ENCODE assay signal across 11 cellular contexts in genomic region chr1:21331752-21332480, GRCh38. TPM values are rescaled to one million over a fixed set of nuclear protein-coding genes. Genes with fewer than 3 reads are reported as not detected.
DNase-seq lines count a peak whose midpoint lies in the region; ATAC-seq, FAIRE-seq and TF ChIP-seq lines count a peak whose summit lies in the region.
"Had no signal": no experiment of that assay in that cellular context is flagged by ENCODE, and none has a peak within 500 bp of the region (broad histone marks: within the 10 kb centered on the region; RNA-seq: fewer than 3 reads in every experiment).

No MANE protein-coding gene starts in this region.

- peaks cover 89% of the 10 kb centered on the region for H3K4me1 Mint-ChIP-seq in activated T-cell treated with anti-CD3 and anti-CD28 coated beads, Interleukin-2, amount 50 U/mL, for 24 hours (ENCODE audit: low read depth)
- peaks cover 82% of the 10 kb centered on the region for H3K4me1 Mint-ChIP-seq in activated T-cell treated with anti-CD3 and anti-CD28 coated beads, Interleukin-2, amount 50 U/mL, for 4 hours (ENCODE audit: low read depth)

- no peak overlapping the region for H3K4me2 ChIP-seq in HepG2 (ENCODE audit: low read depth, low read length)

- H3K4me3 Mint-ChIP-seq in activated T-cell treated with anti-CD3 and anti-CD28 coated beads, Interleukin-2, amount 50 U/mL, for 24 hours = peak overlapping the region; percentile 16
- no peak overlapping the region for H3K4me3 Mint-ChIP-seq in activated T-cell treated with anti-CD3 and anti-CD28 coated beads, Interleukin-2, amount 50 U/mL, for 4 hours

- no peaks in the 10 kb centered on the region for H4K20me1 ChIP-seq in HepG2 (ENCODE audit: insufficient read depth, low read length)

- H3K27ac Mint-ChIP-seq in activated T-cell treated with anti-CD3 and anti-CD28 coated beads, Interleukin-2, amount 50 U/mL, for 24 hours = peak overlapping the region; percentile 89

- intact Hi-C loops in HepG2 (cut with micrococcal nuclease; ENCODE audit: unreplicated experiment) = no loop called here
- intact Hi-C loops in thyroid gland (cut with DNase I) = no loop called here

- H3K27ac ChIP-seq in VCaP = peak overlapping the region; percentile 72
- no peak overlapping the region for H3K27ac ChIP-seq in HepG2 (ENCODE audit: extremely low read length, insufficient read depth, low read length)
- peak overlapping the region; percentile 24 to 49 (median 39) for H3K27ac ChIP-seq in thyroid gland

- WGBS in HepG2 (ENCODE audit: low lambda C conversion rate) = 80% methylated on average over 6 of the region's 9 CpGs
- WGBS in thyroid gland, 2 donors = 40 to 47% methylated on average over 8 of the region's 9 CpGs

- H3K36me3 ChIP-seq in HepG2 (replicated peaks in 1 of 2; ENCODE audit: control insufficient read depth in 1 of 2, insufficient read depth in 2 of 2, low read length in 2 of 2) (no peaks in the 10 kb centered on the region), thyroid gland (no peaks in the 10 kb centered on the region)

- H3K27me3 ChIP-seq in HepG2 (ENCODE audit: control insufficient read depth in 1 of 2, insufficient read depth in 2 of 2, low read length in 2 of 2) = no peaks in the 10 kb centered on the region
- no peaks in the 10 kb centered on the region for H3K27me3 ChIP-seq in thyroid gland

- no peak for TF ChIP-seq EP300 in HepG2 (IDR thresholded peaks at IDR 0.05; ENCODE audit: low read depth in 2 of 2, low read length in 2 of 2)
- TF ChIP-seq EP300 in HepG2 (CRISPR knock-in tag; IDR thresholded peaks at IDR 0.05; ENCODE audit: borderline replicate concordance) = no peak

- TF ChIP-seq CTCF in VCaP (conservative IDR thresholded peaks at IDR 0.05) (no peak), HepG2 (CRISPR knock-in tag; IDR thresholded peaks at IDR 0.05) (no peak), thyroid gland (IDR thresholded peaks at IDR 0.05) (no peak)

- ATAC-seq in activated T-cell treated with anti-CD3 and anti-CD28 coated beads, Interleukin-2, amount 50 U/mL, for 4 hours = no peak
- ATAC-seq in HepG2 = no peak
- ATAC-seq in GM21360 (IDR thresholded peaks at IDR 0.05; ENCODE audit: unreplicated experiment) = no peak
- no peak for ATAC-seq in GM21528 (IDR thresholded peaks at IDR 0.05; ENCODE audit: low FRiP score, unreplicated experiment)

- 0 out of 2 replicates have a peak overlapping the region, but pooled peaks have one; percentile 17 for H3K9ac ChIP-seq in HepG2 (ENCODE audit: insufficient read depth, low read depth, low read length)

- no peak for TF ChIP-seq RAD21 in HepG2 (CRISPR knock-in tag; IDR thresholded peaks at IDR 0.05)

- FAIRE-seq in HepG2 (lab: Jason Lieb, UNC) = no peak

- no peak for DNase-seq in activated T-cell treated with anti-CD3 and anti-CD28 coated beads, Interleukin-2, amount 50 U/mL, for 24 hours
- DNase-seq in activated T-cell treated with anti-CD3 and anti-CD28 coated beads, Interleukin-2, amount 50 U/mL, for 4 hours = no peak
- DNase-seq in HepG2 (ENCODE audit: low spot score) (no peak), thyroid gland (no peak), NCI-H1105 treated with DMSO at 0.1 percent for 48 hours (lab: John Stamatoyannopoulos, UW) (no peak)
- DNase-seq: activated naive CD4-positive, alpha-beta T cell; occipital lobe; RPMI8226 had no signal

- no peaks in the 10 kb centered on the region for H3K9me3 Mint-ChIP-seq in activated T-cell treated with anti-CD3 and anti-CD28 coated beads, Interleukin-2, amount 50 U/mL, for 24 hours
- no peaks in the 10 kb centered on the region for H3K9me3 Mint-ChIP-seq in activated T-cell treated with anti-CD3 and anti-CD28 coated beads, Interleukin-2, amount 50 U/mL, for 4 hours

- in situ Hi-C loops in HepG2 (cut with HindIII; ENCODE audit: extremely low pct_ligation_motif_present, low pct_unique_long_range_greater_than_20kb) = no loop called here

- peaks cover 18% of the 10 kb centered on the region for H3K79me2 ChIP-seq in HepG2 (ENCODE audit: insufficient read depth, low read length)

- POLR2A ChIA-PET in HepG2 (lab: Yijun Ruan, JAX) = interaction anchor here (1.0 to 4.3 kb wide), 3 partner anchors 8 to 80 kb away, joined by 3 to 28 read pairs (median 9); no protein-coding TSS in a partner anchor

- H3K4me3 ChIP-seq in HepG2 (replicated peaks in 1 of 3; ENCODE audit: insufficient read depth in 1 of 3, low read depth in 2 of 3, low read length in 3 of 3) (no peak overlapping the region), thyroid gland (replicated peaks in 1 of 3) (no peak overlapping the region)

- H2AFZ ChIP-seq in HepG2 (ENCODE audit: low read length) = no peak overlapping the region

- H3K4me1 ChIP-seq in HepG2 (ENCODE audit: insufficient read depth, low read length) (peaks cover 94% of the 10 kb centered on the region), thyroid gland (peaks cover 60 to 82% of the 10 kb centered on the region in 2 donors)

- TF ChIP-seq POLR2A in HepG2 (IDR thresholded peaks at IDR 0.05; ENCODE audit: insufficient read depth in 1 of 2, low read depth in 2 of 2, low read length in 2 of 2) (no peak), thyroid gland (IDR thresholded peaks at IDR 0.05) (no peak)

- H3K27me3 Mint-ChIP-seq in activated T-cell treated with anti-CD3 and anti-CD28 coated beads, Interleukin-2, amount 50 U/mL, for 24 hours = no peaks in the 10 kb centered on the region
- H3K27me3 Mint-ChIP-seq in activated T-cell treated with anti-CD3 and anti-CD28 coated beads, Interleukin-2, amount 50 U/mL, for 4 hours (ENCODE audit: low read depth) = no peaks in the 10 kb centered on the region

- no TSS peak for BruUV-seq in HepG2 (replicated peaks; lab: Mats Ljungman, UMichigan)

- no peaks in the 10 kb centered on the region for H3K9me3 ChIP-seq in HepG2 (ENCODE audit: low read length)
- no peaks in the 10 kb centered on the region for H3K9me3 ChIP-seq in thyroid gland

- H3K36me3 Mint-ChIP-seq in activated T-cell treated with anti-CD3 and anti-CD28 coated beads, Interleukin-2, amount 50 U/mL, for 24 hours (ENCODE audit: low read depth) = peaks cover 65% of the 10 kb centered on the region
- peaks cover 6% of the 10 kb centered on the region for H3K36me3 Mint-ChIP-seq in activated T-cell treated with anti-CD3 and anti-CD28 coated beads, Interleukin-2, amount 50 U/mL, for 4 hours (ENCODE audit: insufficient read depth)

- CTCF ChIA-PET in HepG2 (lab: Yijun Ruan, JAX; ENCODE audit: low intra/inter-chr PET ratio, low total read pairs) = interaction anchor here (0.6 kb wide), 1 partner anchor 77 kb away, joined by 3 read pairs; no protein-coding TSS in a partner anchor

TF ChIP-seq in HepG2, 621 proteins besides CTCF, POLR2A, EP300 and RAD21 (continues in another document):
- no peak for TF ChIP-seq FOXO4 (CRISPR knock-in tag; conservative IDR thresholded peaks at IDR 0.05)
- TF ChIP-seq, protein P1, sequence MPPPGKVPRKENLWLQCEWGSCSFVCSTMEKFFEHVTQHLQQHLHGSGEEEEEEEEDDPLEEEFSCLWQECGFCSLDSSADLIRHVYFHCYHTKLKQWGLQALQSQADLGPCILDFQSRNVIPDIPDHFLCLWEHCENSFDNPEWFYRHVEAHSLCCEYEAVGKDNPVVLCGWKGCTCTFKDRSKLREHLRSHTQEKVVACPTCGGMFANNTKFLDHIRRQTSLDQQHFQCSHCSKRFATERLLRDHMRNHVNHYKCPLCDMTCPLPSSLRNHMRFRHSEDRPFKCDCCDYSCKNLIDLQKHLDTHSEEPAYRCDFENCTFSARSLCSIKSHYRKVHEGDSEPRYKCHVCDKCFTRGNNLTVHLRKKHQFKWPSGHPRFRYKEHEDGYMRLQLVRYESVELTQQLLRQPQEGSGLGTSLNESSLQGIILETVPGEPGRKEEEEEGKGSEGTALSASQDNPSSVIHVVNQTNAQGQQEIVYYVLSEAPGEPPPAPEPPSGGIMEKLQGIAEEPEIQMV (CRISPR knock-in tag; IDR thresholded peaks at IDR 0.05; ENCODE audit: low read depth) = no peak
- TF ChIP-seq PAX8 (CRISPR knock-in tag; IDR thresholded peaks at IDR 0.05; ENCODE audit: borderline replicate concordance) = no peak
- TF ChIP-seq ZNF572 (CRISPR knock-in tag; IDR thresholded peaks at IDR 0.05) = no peak
- TF ChIP-seq FOXK2 (IDR thresholded peaks at IDR 0.05) = no peak

RNA-seq across cellular contexts. Expression of gene ECE1, which starts 41.7 kb away (rescaled TPM):
- total RNA-seq in activated T-cell treated with anti-CD3 and anti-CD28 coated beads, Interleukin-2, amount 50 U/mL, for 4 hours = 100 to 1,000 TPM; 121 to 168 (median 149) TPM
- 11.1 and 21.2 TPM in 2 replicates for total RNA-seq in HepG2 (2016; rRNA removed; fragmentation: Illumina TruSeq; extraction: Trizol)
- 3.1 and 4.6 TPM in 2 replicates for total RNA-seq in HepG2 (2016; cell fraction: cytosol; rRNA removed; fragmentation: Illumina TruSeq; extraction: Trizol; ENCODE audit: low read depth)
- total RNA-seq in HepG2 (2016; cell fraction: insoluble cytoplasmic fraction; rRNA removed; fragmentation: Illumina TruSeq; extraction: Trizol) = 8.0 and 21.1 TPM in 2 replicates
- total RNA-seq in HepG2 (2016; cell fraction: membrane; rRNA removed; fragmentation: Illumina TruSeq; extraction: Trizol) = 5.2 and 6.6 TPM in 2 replicates
- total RNA-seq in HepG2 (2016; cell fraction: nucleus; rRNA removed; fragmentation: Illumina TruSeq; extraction: Trizol) = 18.9 and 25.8 TPM in 2 replicates
- polyA plus RNA-seq in HepG2 (2011; rRNA removed) = 13.5 and 17.0 TPM in 2 replicates
- polyA plus RNA-seq in HepG2 (2011; cell fraction: cytosol; rRNA removed) = 7.9 and 8.8 TPM in 2 replicates
- polyA plus RNA-seq in HepG2 (2011; cell fraction: nucleus; rRNA removed) = 20.3 and 20.8 TPM in 2 replicates
- 23.5 and 24.3 TPM in 2 replicates for polyA plus RNA-seq in HepG2 (2012)
- polyA plus RNA-seq in HepG2 (2016; cell fraction: cytosol; fragmentation: Illumina TruSeq; extraction: Trizol; ENCODE audit: low read depth) = 1.8 TPM in 2 replicates
- 8.3 and 10.9 TPM in 2 replicates for polyA plus RNA-seq in HepG2 (2016; cell fraction: insoluble cytoplasmic fraction; fragmentation: Illumina TruSeq; extraction: Trizol; ENCODE audit: low read depth)
- polyA plus RNA-seq in HepG2 (2016; cell fraction: membrane; fragmentation: Illumina TruSeq; extraction: Trizol; ENCODE audit: low read depth) = 2.8 and 3.4 TPM in 2 replicates
- 36.4 and 38.3 TPM in 2 replicates for polyA plus RNA-seq in HepG2 (2016; cell fraction: nucleus; fragmentation: Illumina TruSeq; extraction: Trizol; ENCODE audit: insufficient read depth, low read depth)
- polyA minus RNA-seq in HepG2 (2011; rRNA and poly(A)+ RNA removed; ENCODE audit: low replicate concordance) = 34.0 and 41.6 TPM in 2 replicates
- 9.9 and 11.8 TPM in 2 replicates for polyA minus RNA-seq in HepG2 (2011; cell fraction: cytosol; rRNA and poly(A)+ RNA removed)
- polyA minus RNA-seq in HepG2 (2011; cell fraction: nucleus; rRNA and poly(A)+ RNA removed) = 11.3 and 11.4 TPM in 2 replicates
- 100 to 1,000 TPM in 2 of 4 donors, 10 to 100 TPM in 2; 74.5 to 146 (median 97.2) TPM for total RNA-seq in thyroid gland
